Comparison of ENCODE assay signal across 10 cellular contexts in genomic region chr14:73757381-73757780, GRCh38. TPM values are rescaled to one million over a fixed set of nuclear protein-coding genes. Genes with fewer than 3 reads are reported as not detected.
A peak's percentile ranks its signal among the peaks of the same experiment; 100 is the strongest.
DNase-seq lines count a peak whose midpoint lies in the region; ATAC-seq, FAIRE-seq and TF ChIP-seq lines count a peak whose summit lies in the region.
"Had no signal": no experiment of that assay in that cellular context is flagged by ENCODE, and none has a peak within 500 bp of the region (broad histone marks: within the 10 kb centered on the region; RNA-seq: fewer than 3 reads in every experiment).

No MANE protein-coding gene starts in this region.

- intact Hi-C loops in activated naive CD4-positive, alpha-beta T cell treated with anti-CD3 and anti-CD28 coated beads for 36 hours (cut with micrococcal nuclease), result loop anchor here (2.0 to 5.0 kb wide), 2 partner anchors 13 to 260 kb away; partner anchors contain the start of genes BBOF1 and ENTPD5
- intact Hi-C loops in upper lobe of right lung (cut with DNase I), result no loop called here

- no peaks in the 10 kb centered on the region for H3K9me3 Mint-ChIP-seq in activated naive CD4-positive, alpha-beta T cell treated with anti-CD3 and anti-CD28 coated beads for 36 hours
- H3K9me3 Mint-ChIP-seq in astrocyte (ENCODE audit: unreplicated experiment), result no peaks in the 10 kb centered on the region

- H3K4me3 ChIP-seq in astrocyte (ENCODE audit: insufficient read depth, low read depth, low read length) (peak overlapping the region; percentile 73), muscle layer of colon (ENCODE audit: low read depth in 1 of 2, low read length in 2 of 2) (peak overlapping the region in 1 of 2 donors; percentile 86), upper lobe of right lung (no peak overlapping the region)

- H3K27me3 Mint-ChIP-seq in activated naive CD4-positive, alpha-beta T cell treated with anti-CD3 and anti-CD28 coated beads for 36 hours (ENCODE audit: low read depth), result no peaks in the 10 kb centered on the region
- H3K27me3 Mint-ChIP-seq in astrocyte (ENCODE audit: low read depth, unreplicated experiment), result no peaks in the 10 kb centered on the region

- no peak for FAIRE-seq in astrocyte (lab: Jason Lieb, UNC)

- H3K27ac ChIP-seq in astrocyte (ENCODE audit: low read depth, low read length) (peak overlapping the region; percentile 47), muscle layer of colon (ENCODE audit: low read depth, low read length) (peak overlapping the region; percentile 82), upper lobe of right lung (peak overlapping the region; percentile 98)

- H3K27ac Mint-ChIP-seq in activated naive CD4-positive, alpha-beta T cell treated with anti-CD3 and anti-CD28 coated beads for 36 hours, result peak overlapping the region; percentile 95
- peak overlapping the region; percentile 93 for H3K27ac Mint-ChIP-seq in astrocyte (ENCODE audit: unreplicated experiment)

- peak; percentile 54 for DNase-seq in activated naive CD4-positive, alpha-beta T cell treated with anti-CD3 and anti-CD28 coated beads for 36 hours
- DNase-seq in activated naive CD4-positive, alpha-beta T cell treated with anti-CD3 and anti-CD28 coated beads, Interleukin-2, amount 50 U/mL, for 16 hours, result no peak
- DNase-seq in astrocyte (ENCODE audit: low read depth) (no peak), upper lobe of right lung (no peak), DMS 273 (lab: John Stamatoyannopoulos, UW; ENCODE audit: unreplicated experiment) (no peak)
- no peak for DNase-seq in activated CD4-positive, alpha-beta T cell treated with anti-CD3 and anti-CD28 coated beads, Interleukin-2, amount 50 U/mL, for 4 hours
- DNase-seq: brain microvascular endothelial cell, NCI-H2227 treated with DMSO at 0.1 percent for 48 hours had no signal

- peak overlapping the region; percentile 88 for H3K9ac ChIP-seq in astrocyte (ENCODE audit: low read length)
- H3K9ac ChIP-seq in muscle layer of colon (ENCODE audit: low read length), result peak overlapping the region; percentile 75

- H3K4me2 ChIP-seq in astrocyte (ENCODE audit: low read length), result peak overlapping the region; percentile 92

- H4K20me1 ChIP-seq in astrocyte (ENCODE audit: insufficient read depth, low read length), result peaks cover 73% of the 10 kb centered on the region

- H3K79me2 ChIP-seq in astrocyte (ENCODE audit: insufficient read depth, low read length), result peaks cover 83% of the 10 kb centered on the region

- H3K36me3 Mint-ChIP-seq in activated naive CD4-positive, alpha-beta T cell treated with anti-CD3 and anti-CD28 coated beads for 36 hours (ENCODE audit: low read depth), result peaks cover 18% of the 10 kb centered on the region
- peaks cover 3% of the 10 kb centered on the region for H3K36me3 Mint-ChIP-seq in astrocyte (ENCODE audit: low read depth, unreplicated experiment)

- CTCF ChIA-PET in activated naive CD4-positive, alpha-beta T cell treated with anti-CD3 and anti-CD28 coated beads for 36 hours (lab: Charles Lee), result interaction anchor here (2.8 to 9.6 kb wide), 6 partner anchors 14 to 69 kb away, joined by 14 to 112 read pairs (median 36); no protein-coding TSS in a partner anchor

- H3K27me3 ChIP-seq in astrocyte (ENCODE audit: insufficient read depth, low read length), result no peaks in the 10 kb centered on the region
- H3K27me3 ChIP-seq in muscle layer of colon (ENCODE audit: control insufficient read depth in 1 of 2, insufficient read depth in 2 of 2, low read length in 2 of 2), result no peaks in the 10 kb centered on the region
- H3K27me3 ChIP-seq in upper lobe of right lung, result no peaks in the 10 kb centered on the region
- H3K27me3 ChIP-seq: brain microvascular endothelial cell had no signal

- H3K9me3 ChIP-seq in astrocyte (ENCODE audit: insufficient read depth, low read depth, low read length) (no peaks in the 10 kb centered on the region), muscle layer of colon (ENCODE audit: low read length) (no peaks in the 10 kb centered on the region), upper lobe of right lung (no peaks in the 10 kb centered on the region)

- peak overlapping the region; percentile 91 for H3K4me3 Mint-ChIP-seq in activated naive CD4-positive, alpha-beta T cell treated with anti-CD3 and anti-CD28 coated beads for 36 hours
- peak overlapping the region; percentile 83 for H3K4me3 Mint-ChIP-seq in astrocyte (ENCODE audit: unreplicated experiment)

- TF ChIP-seq CTCF in astrocyte (IDR thresholded peaks at IDR 0.05; ENCODE audit: insufficient read depth, low read depth, low read length) (no peak), upper lobe of right lung (IDR thresholded peaks at IDR 0.05) (no peak)

- H3K4me1 ChIP-seq in astrocyte (ENCODE audit: insufficient read depth, low read length) (peaks cover 65% of the 10 kb centered on the region), muscle layer of colon (ENCODE audit: insufficient read depth, low read length) (peaks cover 82% of the 10 kb centered on the region), upper lobe of right lung (peaks cover 83% of the 10 kb centered on the region)

- ATAC-seq in upper lobe of right lung, result no peak
- no peak for ATAC-seq in HG03159 (IDR thresholded peaks at IDR 0.05; ENCODE audit: unreplicated experiment)

- H3K36me3 ChIP-seq in astrocyte (ENCODE audit: insufficient read depth, low read length) (no peaks in the 10 kb centered on the region), muscle layer of colon (ENCODE audit: insufficient read depth, low read length) (no peaks in the 10 kb centered on the region), upper lobe of right lung (no peaks in the 10 kb centered on the region)
- H3K36me3 ChIP-seq: brain microvascular endothelial cell had no signal

- peaks cover 78% of the 10 kb centered on the region for H3K4me1 Mint-ChIP-seq in activated naive CD4-positive, alpha-beta T cell treated with anti-CD3 and anti-CD28 coated beads for 36 hours (ENCODE audit: low read depth)
- H3K4me1 Mint-ChIP-seq in astrocyte (ENCODE audit: low read depth, unreplicated experiment), result peaks cover 66% of the 10 kb centered on the region

- H2AFZ ChIP-seq in astrocyte (ENCODE audit: low read depth, low read length), result no peak overlapping the region

RNA-seq across cellular contexts. Expression of gene PNMA1, which starts 43.2 kb away (rescaled TPM):
- 10 to 100 TPM; 18.5 to 19.2 TPM for total RNA-seq in activated naive CD4-positive, alpha-beta T cell treated with anti-CD3 and anti-CD28 coated beads for 36 hours
- total RNA-seq in astrocyte, result 67.4 and 74.3 TPM in 2 replicates
- 22.0 TPM for total RNA-seq in upper lobe of right lung

Comparison
In these comparisons a context has a peak if more than half of its experiments do, and no peak if none do; other contexts are left out.
1. H3K27ac ChIP-seq: peak in every context shown above with its lines; median percentile 98 in upper lobe of right lung; 82 in muscle layer of colon; 47 in astrocyte.